ENCODE assay signal across 9 cellular contexts in the genomic region with DNA sequence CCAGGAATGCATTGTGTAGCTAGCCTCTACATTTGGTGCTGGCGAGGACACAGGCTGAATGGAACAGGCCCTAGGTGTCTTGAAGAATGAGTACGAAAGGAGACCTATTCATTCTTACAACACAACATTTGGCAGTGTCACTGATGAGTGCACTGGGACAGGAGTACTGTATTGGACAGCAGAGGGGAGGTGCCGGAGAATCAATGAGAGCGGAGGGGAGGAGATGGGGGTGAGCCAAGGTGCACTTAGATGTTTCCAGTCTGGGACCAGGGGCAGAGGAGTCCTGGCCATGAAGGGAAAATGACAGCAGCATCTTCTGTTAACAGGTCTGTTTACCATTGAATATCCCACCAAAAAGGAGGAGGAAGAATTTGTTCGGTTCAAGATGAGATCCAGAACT. TPM values are rescaled to one million over a fixed set of nuclear protein-coding genes. Genes with fewer than 3 reads are reported as not detected.
"Had no signal": no experiment of that assay in that cellular context is flagged by ENCODE, and none has a peak within 500 bp of the region (broad histone marks: within the 10 kb centered on the region; RNA-seq: fewer than 3 reads in every experiment).

No MANE protein-coding gene starts in this region.

- FAIRE-seq: G401.6, GM12878, GM12891, GM12892, GM18507, GM19239 had no signal

- DNase-seq: GDM1, GF-D8 had no signal

- H3K4me3 ChIP-seq: GM12878 had no signal

- ATAC-seq: GM12878 had no signal

RNA-seq across cellular contexts. Expression of gene C3orf20, which starts 53.2 kb away (rescaled TPM):
- total RNA-seq: G401 had no signal
